26 cellular contexts compared by ENCODE assay signal in the genomic region with DNA sequence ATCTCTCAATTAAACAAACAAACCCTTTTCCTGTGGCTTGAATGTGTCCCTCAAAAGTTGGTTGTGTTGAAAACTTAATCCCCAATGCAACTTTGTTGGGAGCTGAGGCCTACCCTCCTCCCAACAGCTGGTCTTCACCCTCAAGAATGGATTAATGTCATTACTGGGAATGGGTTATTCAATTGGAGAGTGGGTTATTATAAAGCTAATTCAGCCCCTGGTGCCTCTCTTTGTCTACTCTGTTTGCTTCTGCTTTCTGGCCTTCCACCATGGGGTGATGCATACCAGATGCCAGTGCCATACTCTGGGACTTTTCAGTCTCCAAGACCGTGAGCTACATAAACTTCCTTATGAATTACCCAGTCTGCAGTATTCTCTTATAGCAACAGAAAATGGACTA.
DNase-seq lines count a peak whose midpoint lies in the region; ATAC-seq and TF ChIP-seq lines count a peak whose summit lies in the region.
"Had no signal": no experiment of that assay in that cellular context is flagged by ENCODE, and none has a peak within 500 bp of the region (broad histone marks: within the 10 kb centered on the region; RNA-seq: fewer than 3 reads in every experiment).

No MANE protein-coding gene starts in this region.

- ATAC-seq in GM18909 (IDR thresholded peaks at IDR 0.05; ENCODE audit: poor library complexity, unreplicated experiment) = no peak
- ATAC-seq: GM12878, Panc1, T-cell had no signal

- no peak for TF ChIP-seq CTCF in lower leg skin (IDR thresholded peaks at IDR 0.05)
- no peak for TF ChIP-seq CTCF in mesothelial cell of epicardium (IDR thresholded peaks at IDR 0.05; ENCODE audit: unreplicated experiment)

- intact Hi-C loops in lower leg skin (cut with DNase I; ENCODE audit: low total_unique reads) = no loop called here

- no peaks in the 10 kb centered on the region for H3K9me3 Mint-ChIP-seq in mesothelial cell of epicardium
- H3K9me3 Mint-ChIP-seq: CD4-positive, alpha-beta T cell had no signal

- no peak overlapping the region for H3K27ac Mint-ChIP-seq in mesothelial cell of epicardium
- H3K27ac Mint-ChIP-seq: CD4-positive, alpha-beta T cell; HFFc6; IgD-negative memory B cell; T-cell had no signal

- H3K4me1 ChIP-seq in HUES6 (ENCODE audit: control insufficient read depth, insufficient read depth, low read length) = peaks cover 34% of the 10 kb centered on the region
- H3K4me1 ChIP-seq in iPS DF 6.9 (ENCODE audit: control insufficient read depth, insufficient read depth, low read length) = peaks cover 4% of the 10 kb centered on the region; the same call in 1 of the 2 replicates
- H3K4me1 ChIP-seq: BLaER1, Caco-2 had no signal

- H3K36me3 Mint-ChIP-seq in mesothelial cell of epicardium = no peaks in the 10 kb centered on the region
- H3K36me3 Mint-ChIP-seq: IgD-negative memory B cell, T-cell had no signal

- H3K4me3 Mint-ChIP-seq in mesothelial cell of epicardium = no peak overlapping the region
- H3K4me3 Mint-ChIP-seq: CD4-positive, alpha-beta T cell; HFFc6; IgD-negative memory B cell; T-cell had no signal

- H3K4me1 Mint-ChIP-seq in mesothelial cell of epicardium = no peaks in the 10 kb centered on the region
- H3K4me1 Mint-ChIP-seq: IgD-negative memory B cell, T-cell had no signal

- H3K9ac ChIP-seq in HUES6 (ENCODE audit: low read length) = no peak overlapping the region
- H3K9ac ChIP-seq: BLaER1, SK-N-SH had no signal

- H3K9me3 ChIP-seq in HUES6 (ENCODE audit: control insufficient read depth, insufficient read depth, low read depth, low read length) (no peaks in the 10 kb centered on the region), iPS DF 6.9 (ENCODE audit: control insufficient read depth, insufficient read depth, low read length) (no peaks in the 10 kb centered on the region)
- H3K9me3 ChIP-seq: BLaER1, Caco-2, SK-N-SH had no signal

- peak overlapping the region; percentile 13; the same call in 1 of the 2 replicates for H3K4me3 ChIP-seq in HUES6 (ENCODE audit: low read depth, low read length)
- no peak overlapping the region for H3K4me3 ChIP-seq in iPS DF 6.9 (ENCODE audit: low read length)
- no peak overlapping the region for H3K4me3 ChIP-seq in lower leg skin (ENCODE audit: low read depth, poor library complexity, severe bottlenecking)
- H3K4me3 ChIP-seq: BLaER1, GM12878 had no signal

- DNase-seq in NCI-H82 treated with DMSO at 0.1 percent for 48 hours (lab: John Stamatoyannopoulos, UW; ENCODE audit: unreplicated experiment) (peak; percentile 2), iPS DF 6.9 (ENCODE audit: low read depth, low spot score) (peak; percentile 75), lower leg skin (ENCODE audit: low spot score in 2 of 2) (no peak), mesothelial cell of epicardium (ENCODE audit: low spot score in 2 of 2, unreplicated experiment in 2 of 2) (no peak), COLO829 (ENCODE audit: low spot score) (no peak)
- DNase-seq: Caco-2; CD4-positive, alpha-beta T cell; DMS 273 treated with DMSO at 0.1 percent for 48 hours; DND-41; HFFc6; NCI-H1105; NCI-H2081; NCI-H2171; NCI-H345; NCI-H526; NK-92 treated with Interleukin-12 subunit alpha and Interleukin-12 subunit beta, amount 100 ng/mL, for 24 hours; SIG-M5; SK-N-SH; T-cell had no signal

- no peak for TF ChIP-seq POLR2A in lower leg skin (IDR thresholded peaks at IDR 0.05)

- H3K36me3 ChIP-seq in HUES6 (ENCODE audit: control insufficient read depth, insufficient read depth, low read length) (no peaks in the 10 kb centered on the region), iPS DF 6.9 (ENCODE audit: control insufficient read depth, insufficient read depth, low read length) (no peaks in the 10 kb centered on the region)
- H3K36me3 ChIP-seq: BLaER1 had no signal

- H3K27ac ChIP-seq in HUES6 (ENCODE audit: low read depth, low read length) (peak overlapping the region; percentile 72; the same call in 1 of the 2 replicates), iPS DF 6.9 (ENCODE audit: low read length) (no peak overlapping the region)
- H3K27ac ChIP-seq: BLaER1, HL-60 had no signal

- H3K27me3 ChIP-seq in HUES6 (ENCODE audit: control insufficient read depth, insufficient read depth, low read length) = no peaks in the 10 kb centered on the region
- H3K27me3 ChIP-seq in iPS DF 6.9 (ENCODE audit: control insufficient read depth, insufficient read depth, low read length) = no peaks in the 10 kb centered on the region
- H3K27me3 ChIP-seq: BLaER1 had no signal

- H3K27me3 Mint-ChIP-seq in mesothelial cell of epicardium (ENCODE audit: low read depth) = peaks cover 1% of the 10 kb centered on the region
- H3K27me3 Mint-ChIP-seq: CD4-positive, alpha-beta T cell; IgD-negative memory B cell; T-cell had no signal

- WGBS in iPS DF 6.9 (ENCODE audit: insufficient coverage, insufficient read length) = no CpG with 5 or more reads among the region's 1 CpG
- whole genome bisulfite sequencing in lower leg skin, 2 donors = 66 to 87% methylated on average over 1 of the region's 1 CpG

Comparison
In these comparisons a context has a peak if more than half of its experiments do, and no peak if none do; other contexts are left out.
1. DNase-seq: peak in NCI-H82 treated with DMSO at 0.1 percent for 48 hours (single experiment) and iPS DF 6.9 (single experiment); none in lower leg skin (0 of 2), mesothelial cell of epicardium (0 of 2) and COLO829 (single experiment).